8 cellular contexts compared by ENCODE assay signal in genomic region chr12:68538722-68539614, GRCh38.
DNase-seq lines count a peak whose midpoint lies in the region; ATAC-seq and FAIRE-seq lines count a peak whose summit lies in the region.

No MANE protein-coding gene starts in this region.

- no peak for DNase-seq in GM18507 (ENCODE audit: extremely low spot score, insufficient read length, low read depth)
- DNase-seq in NCI-H187 treated with DMSO at 0.1 percent for 48 hours (lab: John Stamatoyannopoulos, UW) = peak; percentile 66
- DNase-seq in activated CD8-positive, alpha-beta T cell treated with anti-CD3 and anti-CD28 coated beads, Interleukin-2, amount 10 ng/mL, durations not matched to agents 7 days and 5 days = peak; percentile 87
- peak; percentile 50 for DNase-seq in fibroblast of gingiva (ENCODE audit: low read depth)
- DNase-seq in posterior vena cava (ENCODE audit: low spot score) = peak; percentile 89
- no peak for DNase-seq in NCI-H1105 (lab: John Stamatoyannopoulos, UW)
- no peak for DNase-seq in cortex of kidney (lab: John Stamatoyannopoulos, UW)

- peaks cover 18% of the 10 kb centered on the region for H3K9me3 Mint-ChIP-seq in activated CD8-positive, alpha-beta T cell treated with anti-CD3 and anti-CD28 coated beads, Interleukin-2, amount 10 ng/mL, durations not matched to agents 7 days and 5 days (ENCODE audit: insufficient read depth)

- no peaks in the 10 kb centered on the region for H3K27me3 Mint-ChIP-seq in activated CD8-positive, alpha-beta T cell treated with anti-CD3 and anti-CD28 coated beads, Interleukin-2, amount 10 ng/mL, durations not matched to agents 7 days and 5 days (ENCODE audit: low read depth)

- peak; percentile 95 for ATAC-seq in activated CD8-positive, alpha-beta T cell treated with anti-CD3 and anti-CD28 coated beads, Interleukin-2, amount 10 ng/mL, durations not matched to agents 7 days and 5 days
- ATAC-seq in GM18502 (IDR thresholded peaks at IDR 0.05; ENCODE audit: poor library complexity, unreplicated experiment) = no peak

- intact Hi-C loops in posterior vena cava (cut with DNase I) = no loop called here

- CTCF ChIA-PET in activated CD8-positive, alpha-beta T cell treated with anti-CD3 and anti-CD28 coated beads, Interleukin-2, amount 10 ng/mL, durations not matched to agents 7 days and 5 days (lab: Charles Lee) = interaction anchor here (0.9 to 1.3 kb wide), 6 partner anchors 17 to 498 kb away, joined by 3 to 4 read pairs (median 4); no protein-coding TSS in a partner anchor

- FAIRE-seq in GM18507 (lab: Jason Lieb, UNC) = peak; percentile 66

- H3K4me3 Mint-ChIP-seq in activated CD8-positive, alpha-beta T cell treated with anti-CD3 and anti-CD28 coated beads, Interleukin-2, amount 10 ng/mL, durations not matched to agents 7 days and 5 days = peak overlapping the region; percentile 64

- POLR2A ChIA-PET in activated CD8-positive, alpha-beta T cell treated with anti-CD3 and anti-CD28 coated beads, Interleukin-2, amount 10 ng/mL, durations not matched to agents 7 days and 5 days (lab: Charles Lee) = interaction anchor here (0.7 to 2.6 kb wide), 5 partner anchors 48 to 207 kb away, joined by 3 to 22 read pairs (median 4); partner anchors contain the start of genes RAP1B and SLC35E3

- H3K4me1 Mint-ChIP-seq in activated CD8-positive, alpha-beta T cell treated with anti-CD3 and anti-CD28 coated beads, Interleukin-2, amount 10 ng/mL, durations not matched to agents 7 days and 5 days (ENCODE audit: low read depth) = peaks cover 58% of the 10 kb centered on the region

- peaks cover 17% of the 10 kb centered on the region for H3K36me3 Mint-ChIP-seq in activated CD8-positive, alpha-beta T cell treated with anti-CD3 and anti-CD28 coated beads, Interleukin-2, amount 10 ng/mL, durations not matched to agents 7 days and 5 days (ENCODE audit: low read depth)

- H3K27ac Mint-ChIP-seq in activated CD8-positive, alpha-beta T cell treated with anti-CD3 and anti-CD28 coated beads, Interleukin-2, amount 10 ng/mL, durations not matched to agents 7 days and 5 days = peak overlapping the region; percentile 78

Comparison
In these comparisons a context has a peak if more than half of its experiments do, and no peak if none do; other contexts are left out.
1. DNase-seq: peak in NCI-H187 treated with DMSO at 0.1 percent for 48 hours (single experiment), activated CD8-positive, alpha-beta T cell treated with anti-CD3 and anti-CD28 coated beads, Interleukin-2, amount 10 ng/mL, durations not matched to agents 7 days and 5 days (single experiment), fibroblast of gingiva (single experiment) and posterior vena cava (single experiment); none in GM18507 (single experiment), NCI-H1105 (single experiment) and cortex of kidney (single experiment).